1 cellular context compared by ENCODE assay signal in the genomic region with DNA sequence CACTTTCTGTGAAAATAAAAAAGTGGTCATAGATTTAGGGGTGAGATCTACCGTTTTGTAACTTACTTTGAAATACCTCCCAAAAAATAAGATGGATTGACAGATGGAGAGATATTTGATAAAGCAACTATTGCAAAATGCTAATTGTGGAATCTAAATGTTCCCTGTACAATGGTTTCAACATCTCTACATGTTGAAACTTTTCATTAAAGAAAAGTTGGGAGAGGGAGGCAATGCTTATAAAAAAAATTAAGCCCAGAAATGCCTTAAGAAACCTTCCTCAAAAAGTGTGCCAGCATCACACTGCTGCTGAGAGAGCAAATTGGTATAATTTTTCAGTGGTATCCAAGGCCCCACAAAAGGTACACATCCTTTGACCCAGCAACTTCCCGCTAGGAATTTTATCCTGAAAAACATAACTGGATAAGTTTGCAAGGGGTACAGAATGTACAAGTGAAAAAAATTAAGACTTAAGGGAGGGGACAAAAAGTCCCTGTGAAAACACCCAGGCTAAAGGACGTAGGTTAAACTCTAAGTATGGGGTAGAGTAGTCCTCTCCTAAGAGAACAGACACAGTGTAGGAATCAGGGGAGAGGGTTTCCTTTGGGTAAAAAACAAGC.
TF ChIP-seq lines count a peak whose summit lies in the region.

No MANE protein-coding gene starts in this region.

TF ChIP-seq in HepG2, 621 proteins besides CTCF, POLR2A, EP300 and RAD21:
- TF ChIP-seq, protein P1, sequence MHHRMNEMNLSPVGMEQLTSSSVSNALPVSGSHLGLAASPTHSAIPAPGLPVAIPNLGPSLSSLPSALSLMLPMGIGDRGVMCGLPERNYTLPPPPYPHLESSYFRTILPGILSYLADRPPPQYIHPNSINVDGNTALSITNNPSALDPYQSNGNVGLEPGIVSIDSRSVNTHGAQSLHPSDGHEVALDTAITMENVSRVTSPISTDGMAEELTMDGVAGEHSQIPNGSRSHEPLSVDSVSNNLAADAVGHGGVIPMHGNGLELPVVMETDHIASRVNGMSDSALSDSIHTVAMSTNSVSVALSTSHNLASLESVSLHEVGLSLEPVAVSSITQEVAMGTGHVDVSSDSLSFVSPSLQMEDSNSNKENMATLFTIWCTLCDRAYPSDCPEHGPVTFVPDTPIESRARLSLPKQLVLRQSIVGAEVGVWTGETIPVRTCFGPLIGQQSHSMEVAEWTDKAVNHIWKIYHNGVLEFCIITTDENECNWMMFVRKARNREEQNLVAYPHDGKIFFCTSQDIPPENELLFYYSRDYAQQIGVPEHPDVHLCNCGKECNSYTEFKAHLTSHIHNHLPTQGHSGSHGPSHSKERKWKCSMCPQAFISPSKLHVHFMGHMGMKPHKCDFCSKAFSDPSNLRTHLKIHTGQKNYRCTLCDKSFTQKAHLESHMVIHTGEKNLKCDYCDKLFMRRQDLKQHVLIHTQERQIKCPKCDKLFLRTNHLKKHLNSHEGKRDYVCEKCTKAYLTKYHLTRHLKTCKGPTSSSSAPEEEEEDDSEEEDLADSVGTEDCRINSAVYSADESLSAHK (CRISPR knock-in tag; IDR thresholded peaks at IDR 0.05; ENCODE audit: borderline replicate concordance) = no peak
- TF ChIP-seq ZFP36L1 (CRISPR knock-in tag; IDR thresholded peaks at IDR 0.05) (no peak), ZNF672 (CRISPR knock-in tag; IDR thresholded peaks at IDR 0.05) (no peak), WIZ (CRISPR knock-in tag; IDR thresholded peaks at IDR 0.05) (no peak), ZNF577 (CRISPR knock-in tag; IDR thresholded peaks at IDR 0.05; ENCODE audit: borderline replicate concordance, low read depth) (no peak), NFRKB (IDR thresholded peaks at IDR 0.05) (no peak), ZNF781 (CRISPR knock-in tag; IDR thresholded peaks at IDR 0.05; ENCODE audit: borderline replicate concordance, not compliant biosample characterization) (no peak), PPARG (CRISPR knock-in tag; conservative IDR thresholded peaks at IDR 0.05) (no peak), ATF1 (CRISPR knock-in tag; IDR thresholded peaks at IDR 0.05) (no peak), HDAC2 (CRISPR knock-in tag; IDR thresholded peaks at IDR 0.05) (no peak), ZNF749 (CRISPR knock-in tag; IDR thresholded peaks at IDR 0.05; ENCODE audit: borderline replicate concordance) (no peak)
- TF ChIP-seq, protein P2, sequence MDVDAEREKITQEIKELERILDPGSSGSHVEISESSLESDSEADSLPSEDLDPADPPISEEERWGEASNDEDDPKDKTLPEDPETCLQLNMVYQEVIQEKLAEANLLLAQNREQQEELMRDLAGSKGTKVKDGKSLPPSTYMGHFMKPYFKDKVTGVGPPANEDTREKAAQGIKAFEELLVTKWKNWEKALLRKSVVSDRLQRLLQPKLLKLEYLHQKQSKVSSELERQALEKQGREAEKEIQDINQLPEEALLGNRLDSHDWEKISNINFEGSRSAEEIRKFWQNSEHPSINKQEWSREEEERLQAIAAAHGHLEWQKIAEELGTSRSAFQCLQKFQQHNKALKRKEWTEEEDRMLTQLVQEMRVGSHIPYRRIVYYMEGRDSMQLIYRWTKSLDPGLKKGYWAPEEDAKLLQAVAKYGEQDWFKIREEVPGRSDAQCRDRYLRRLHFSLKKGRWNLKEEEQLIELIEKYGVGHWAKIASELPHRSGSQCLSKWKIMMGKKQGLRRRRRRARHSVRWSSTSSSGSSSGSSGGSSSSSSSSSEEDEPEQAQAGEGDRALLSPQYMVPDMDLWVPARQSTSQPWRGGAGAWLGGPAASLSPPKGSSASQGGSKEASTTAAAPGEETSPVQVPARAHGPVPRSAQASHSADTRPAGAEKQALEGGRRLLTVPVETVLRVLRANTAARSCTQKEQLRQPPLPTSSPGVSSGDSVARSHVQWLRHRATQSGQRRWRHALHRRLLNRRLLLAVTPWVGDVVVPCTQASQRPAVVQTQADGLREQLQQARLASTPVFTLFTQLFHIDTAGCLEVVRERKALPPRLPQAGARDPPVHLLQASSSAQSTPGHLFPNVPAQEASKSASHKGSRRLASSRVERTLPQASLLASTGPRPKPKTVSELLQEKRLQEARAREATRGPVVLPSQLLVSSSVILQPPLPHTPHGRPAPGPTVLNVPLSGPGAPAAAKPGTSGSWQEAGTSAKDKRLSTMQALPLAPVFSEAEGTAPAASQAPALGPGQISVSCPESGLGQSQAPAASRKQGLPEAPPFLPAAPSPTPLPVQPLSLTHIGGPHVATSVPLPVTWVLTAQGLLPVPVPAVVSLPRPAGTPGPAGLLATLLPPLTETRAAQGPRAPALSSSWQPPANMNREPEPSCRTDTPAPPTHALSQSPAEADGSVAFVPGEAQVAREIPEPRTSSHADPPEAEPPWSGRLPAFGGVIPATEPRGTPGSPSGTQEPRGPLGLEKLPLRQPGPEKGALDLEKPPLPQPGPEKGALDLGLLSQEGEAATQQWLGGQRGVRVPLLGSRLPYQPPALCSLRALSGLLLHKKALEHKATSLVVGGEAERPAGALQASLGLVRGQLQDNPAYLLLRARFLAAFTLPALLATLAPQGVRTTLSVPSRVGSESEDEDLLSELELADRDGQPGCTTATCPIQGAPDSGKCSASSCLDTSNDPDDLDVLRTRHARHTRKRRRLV (CRISPR knock-in tag; IDR thresholded peaks at IDR 0.05) = no peak
- TF ChIP-seq, protein P3, sequence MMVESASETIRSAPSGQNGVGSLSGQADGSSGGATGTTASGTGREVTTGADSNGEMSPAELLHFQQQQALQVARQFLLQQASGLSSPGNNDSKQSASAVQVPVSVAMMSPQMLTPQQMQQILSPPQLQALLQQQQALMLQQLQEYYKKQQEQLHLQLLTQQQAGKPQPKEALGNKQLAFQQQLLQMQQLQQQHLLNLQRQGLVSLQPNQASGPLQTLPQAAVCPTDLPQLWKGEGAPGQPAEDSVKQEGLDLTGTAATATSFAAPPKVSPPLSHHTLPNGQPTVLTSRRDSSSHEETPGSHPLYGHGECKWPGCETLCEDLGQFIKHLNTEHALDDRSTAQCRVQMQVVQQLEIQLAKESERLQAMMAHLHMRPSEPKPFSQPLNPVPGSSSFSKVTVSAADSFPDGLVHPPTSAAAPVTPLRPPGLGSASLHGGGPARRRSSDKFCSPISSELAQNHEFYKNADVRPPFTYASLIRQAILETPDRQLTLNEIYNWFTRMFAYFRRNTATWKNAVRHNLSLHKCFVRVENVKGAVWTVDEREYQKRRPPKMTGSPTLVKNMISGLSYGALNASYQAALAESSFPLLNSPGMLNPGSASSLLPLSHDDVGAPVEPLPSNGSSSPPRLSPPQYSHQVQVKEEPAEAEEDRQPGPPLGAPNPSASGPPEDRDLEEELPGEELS (CRISPR knock-in tag; IDR thresholded peaks at IDR 0.05) = no peak
- TF ChIP-seq, protein P4, sequence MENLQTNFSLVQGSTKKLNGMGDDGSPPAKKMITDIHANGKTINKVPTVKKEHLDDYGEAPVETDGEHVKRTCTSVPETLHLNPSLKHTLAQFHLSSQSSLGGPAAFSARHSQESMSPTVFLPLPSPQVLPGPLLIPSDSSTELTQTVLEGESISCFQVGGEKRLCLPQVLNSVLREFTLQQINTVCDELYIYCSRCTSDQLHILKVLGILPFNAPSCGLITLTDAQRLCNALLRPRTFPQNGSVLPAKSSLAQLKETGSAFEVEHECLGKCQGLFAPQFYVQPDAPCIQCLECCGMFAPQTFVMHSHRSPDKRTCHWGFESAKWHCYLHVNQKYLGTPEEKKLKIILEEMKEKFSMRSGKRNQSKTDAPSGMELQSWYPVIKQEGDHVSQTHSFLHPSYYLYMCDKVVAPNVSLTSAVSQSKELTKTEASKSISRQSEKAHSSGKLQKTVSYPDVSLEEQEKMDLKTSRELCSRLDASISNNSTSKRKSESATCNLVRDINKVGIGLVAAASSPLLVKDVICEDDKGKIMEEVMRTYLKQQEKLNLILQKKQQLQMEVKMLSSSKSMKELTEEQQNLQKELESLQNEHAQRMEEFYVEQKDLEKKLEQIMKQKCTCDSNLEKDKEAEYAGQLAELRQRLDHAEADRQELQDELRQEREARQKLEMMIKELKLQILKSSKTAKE (CRISPR knock-in tag; IDR thresholded peaks at IDR 0.05; ENCODE audit: borderline replicate concordance) = no peak
- TF ChIP-seq, protein P5, sequence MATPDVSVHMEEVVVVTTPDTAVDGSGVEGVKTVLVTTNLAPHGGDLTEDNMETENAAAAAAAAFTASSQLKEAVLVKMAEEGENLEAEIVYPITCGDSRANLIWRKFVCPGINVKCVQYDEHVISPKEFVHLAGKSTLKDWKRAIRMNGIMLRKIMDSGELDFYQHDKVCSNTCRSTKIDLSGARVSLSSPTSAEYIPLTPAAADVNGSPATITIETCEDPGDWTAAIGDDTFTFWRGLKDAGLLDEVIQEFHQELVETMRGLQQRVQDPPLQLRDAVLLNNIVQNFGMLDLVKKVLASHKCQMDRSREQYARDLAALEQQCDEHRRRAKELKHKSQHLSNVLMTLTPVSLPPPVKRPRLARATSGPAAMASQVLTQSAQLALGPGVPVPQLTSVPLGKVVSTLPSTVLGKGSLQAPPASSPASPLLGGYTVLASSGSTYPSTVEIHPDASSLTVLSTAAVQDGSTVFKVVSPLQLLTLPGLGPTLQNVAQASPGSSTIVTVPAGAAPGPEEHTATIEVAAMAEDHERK (CRISPR knock-in tag; IDR thresholded peaks at IDR 0.05; ENCODE audit: low read depth) = no peak
